Comparison of ENCODE assay signal across 2 cellular contexts in genomic region chr17:27856676-27857429, GRCh38.
A peak's percentile ranks its signal among the peaks of the same experiment; 100 is the strongest.
TF ChIP-seq lines count a peak whose summit lies in the region.

No MANE protein-coding gene starts in this region.

TF ChIP-seq in HEK293, 187 proteins besides CTCF, POLR2A, EP300 and RAD21:
- TF ChIP-seq ZIC2 (tag by site-specific recombination; IDR thresholded peaks at IDR 0.05) (peak; percentile 36; the same call in 1 of the 2 replicates), SP2 (tag by site-specific recombination; IDR thresholded peaks at IDR 0.05) (no peak)

TF ChIP-seq in H1, 55 proteins besides CTCF, POLR2A, EP300 and RAD21:
- no peak for TF ChIP-seq ATF2 (IDR thresholded peaks at IDR 0.05; ENCODE audit: low read length)
- peak; percentile 51; the same call in 1 of the 2 replicates for TF ChIP-seq CEBPB (IDR thresholded peaks at IDR 0.05; ENCODE audit: low read depth, low read length)
